ENCODE assay signal across 8 cellular contexts in the genomic region with DNA sequence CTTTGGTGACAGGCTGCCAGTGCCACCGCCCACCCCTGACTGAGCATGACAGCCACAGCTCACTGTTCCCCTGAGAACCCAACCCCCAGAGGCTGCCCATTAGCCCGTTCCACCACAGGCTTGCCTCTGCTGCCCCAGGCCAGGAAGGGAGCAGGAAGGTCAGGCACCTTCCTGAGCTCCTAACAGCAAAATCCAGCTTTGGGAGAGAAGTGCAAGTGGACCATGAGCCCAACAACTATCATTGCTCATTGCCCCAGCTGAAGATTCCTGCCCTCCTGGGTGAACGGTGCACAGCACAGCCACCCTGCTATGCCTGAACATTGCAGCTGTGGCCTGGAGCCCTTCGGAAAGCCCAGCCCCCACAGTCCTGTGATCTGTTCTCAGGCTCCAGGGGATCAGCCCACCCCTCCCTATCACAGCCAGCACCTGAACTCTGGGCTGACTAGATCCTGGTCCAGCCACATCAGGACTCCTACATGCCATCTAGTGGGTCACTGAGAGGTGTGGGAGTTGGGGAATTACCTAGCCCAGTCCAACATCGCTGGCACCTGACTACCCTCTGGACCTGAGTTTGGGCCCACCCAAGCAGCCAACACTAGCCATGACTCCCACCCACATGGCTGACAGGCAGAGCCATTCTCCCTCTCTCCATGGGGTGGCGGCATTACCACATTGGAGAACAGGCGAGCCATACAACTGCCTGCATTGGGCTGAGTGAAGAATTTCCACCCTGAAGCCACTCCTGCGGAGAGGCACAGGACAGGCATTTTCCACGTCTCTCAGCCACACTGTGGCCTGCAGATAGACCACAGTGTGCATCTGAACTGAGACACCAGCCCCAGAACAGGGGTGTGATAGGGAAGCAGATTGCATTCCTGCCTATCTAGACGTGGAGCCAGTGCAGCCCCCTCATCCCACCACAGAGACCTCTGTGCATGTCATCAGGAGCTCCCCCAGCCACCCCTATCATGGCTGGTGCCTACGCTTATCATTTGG. TPM values are rescaled to one million over a fixed set of nuclear protein-coding genes. Genes with fewer than 3 reads are reported as not detected.
DNase-seq lines count a peak whose midpoint lies in the region; ATAC-seq, FAIRE-seq and TF ChIP-seq lines count a peak whose summit lies in the region.

No MANE protein-coding gene starts in this region.

- H3K36me3 ChIP-seq in GM06990 (ENCODE audit: control insufficient read depth, insufficient read depth, low read length) (no peaks in the 10 kb centered on the region), endothelial cell of umbilical vein (ENCODE audit: control insufficient read depth in 2 of 2, extremely low read depth in 1 of 2, insufficient read depth in 2 of 2, low read length in 2 of 2) (no peaks in the 10 kb centered on the region)

- H3K36me3 Mint-ChIP-seq in activated CD8-positive, alpha-beta memory T cell treated with anti-CD3 and anti-CD28 coated beads, Interleukin-2, amount 10 ng/mL, durations not matched to agents 7 days and 5 days = peaks cover 9% of the 10 kb centered on the region

- dilution Hi-C loops in endothelial cell of umbilical vein (cut with MboI; ENCODE audit: extremely low pct_ligation_motif_present, low sequenced_read_pairs) = no loop called here

- intact Hi-C loops in endothelial cell of umbilical vein (cut with micrococcal nuclease) = loop anchor here (5.0 kb wide), 1 partner anchor 246 kb away; no protein-coding TSS in a partner anchor

- DNase-seq in GM06990 (ENCODE audit: extremely low read depth, insufficient read length) (no peak), NOMO-1 (lab: John Stamatoyannopoulos, UW; ENCODE audit: unreplicated experiment in 2 of 2) (peak; percentile 30 to 46), endothelial cell of umbilical vein (ENCODE audit: low read depth, low spot score) (peak; percentile 54), midbrain (lab: John Stamatoyannopoulos, UW) (peak; percentile 68)
- DNase-seq in activated CD8-positive, alpha-beta memory T cell treated with anti-CD3 and anti-CD28 coated beads, Interleukin-2, amount 10 ng/mL, durations not matched to agents 7 days and 5 days = peak; percentile 77
- DNase-seq in stimulated activated CD8-positive, alpha-beta memory T cell treated with anti-CD3 and anti-CD28 coated beads, Interleukin-4, amount 100 ng/mL, for 1 hour (ENCODE audit: low read depth in 2 of 2, low spot score in 1 of 2) = peak; percentile 18 to 21

- no peaks in the 10 kb centered on the region for H3K79me2 ChIP-seq in endothelial cell of umbilical vein (ENCODE audit: control insufficient read depth, insufficient read depth, low read length)

- H3K27me3 ChIP-seq in GM06990 (replicated peaks; ENCODE audit: control insufficient read depth, insufficient read depth, low read length) = no peaks in the 10 kb centered on the region
- no peaks in the 10 kb centered on the region for H3K27me3 ChIP-seq in endothelial cell of umbilical vein (ENCODE audit: control insufficient read depth in 2 of 2, insufficient read depth in 2 of 2, low read length in 2 of 2)

- ATAC-seq in HG02571 (IDR thresholded peaks at IDR 0.05; ENCODE audit: unreplicated experiment) (peak; percentile 76), GM19328 (IDR thresholded peaks at IDR 0.05; ENCODE audit: unreplicated experiment) (no peak)
- ATAC-seq in activated CD8-positive, alpha-beta memory T cell treated with anti-CD3 and anti-CD28 coated beads, Interleukin-2, amount 10 ng/mL, durations not matched to agents 7 days and 5 days = peak; percentile 86

- POLR2A ChIA-PET in endothelial cell of umbilical vein (lab: Charles Lee) = no interaction called here

- no peaks in the 10 kb centered on the region for H3K9me3 Mint-ChIP-seq in activated CD8-positive, alpha-beta memory T cell treated with anti-CD3 and anti-CD28 coated beads, Interleukin-2, amount 10 ng/mL, durations not matched to agents 7 days and 5 days (ENCODE audit: low read depth)

- H3K4me3 ChIP-seq in GM06990 (replicated peaks; ENCODE audit: low read depth, low read length) (no peak overlapping the region), endothelial cell of umbilical vein (replicated peaks in 1 of 3; ENCODE audit: insufficient read depth in 1 of 3, low read depth in 1 of 3, low read length in 3 of 3) (no peak overlapping the region)

- H2AFZ ChIP-seq in endothelial cell of umbilical vein (ENCODE audit: low read depth, low read length) = no peak overlapping the region

- no peak overlapping the region for H3K9ac ChIP-seq in endothelial cell of umbilical vein (replicated peaks; ENCODE audit: extremely low read depth, insufficient read depth, low read length)

- H3K27ac ChIP-seq in endothelial cell of umbilical vein (ENCODE audit: insufficient read depth, low read depth, low read length) = no peak overlapping the region

- no peak for TF ChIP-seq POLR2A in endothelial cell of umbilical vein (IDR thresholded peaks at IDR 0.05; ENCODE audit: low read depth, low read length)

- H3K9me1 ChIP-seq in endothelial cell of umbilical vein (replicated peaks; ENCODE audit: control insufficient read depth, extremely low read depth, insufficient read depth, low read length) = no peaks in the 10 kb centered on the region

- no peaks in the 10 kb centered on the region for H4K20me1 ChIP-seq in endothelial cell of umbilical vein (replicated peaks; ENCODE audit: control insufficient read depth, extremely low read depth, insufficient read depth, low read length)

- no peak overlapping the region for H3K4me3 Mint-ChIP-seq in activated CD8-positive, alpha-beta memory T cell treated with anti-CD3 and anti-CD28 coated beads, Interleukin-2, amount 10 ng/mL, durations not matched to agents 7 days and 5 days

- CTCF ChIA-PET in activated CD8-positive, alpha-beta memory T cell treated with anti-CD3 and anti-CD28 coated beads, Interleukin-2, amount 10 ng/mL, durations not matched to agents 7 days and 5 days (lab: Charles Lee) = interaction anchor here (0.7 to 1.8 kb wide), 10 partner anchors 10 to 316 kb away, joined by 3 to 5 read pairs (median 4); no protein-coding TSS in a partner anchor
- CTCF ChIA-PET in endothelial cell of umbilical vein (lab: Charles Lee) = interaction anchor here (0.7 to 4.0 kb wide), 22 partner anchors 8 to 1012 kb away, joined by 3 to 40 read pairs (median 4); no protein-coding TSS in a partner anchor

- H3K4me1 Mint-ChIP-seq in activated CD8-positive, alpha-beta memory T cell treated with anti-CD3 and anti-CD28 coated beads, Interleukin-2, amount 10 ng/mL, durations not matched to agents 7 days and 5 days = peaks cover 4% of the 10 kb centered on the region

- no peak for FAIRE-seq in endothelial cell of umbilical vein (lab: Jason Lieb, UNC)

- no peak overlapping the region for H3K27ac Mint-ChIP-seq in activated CD8-positive, alpha-beta memory T cell treated with anti-CD3 and anti-CD28 coated beads, Interleukin-2, amount 10 ng/mL, durations not matched to agents 7 days and 5 days

- no peaks in the 10 kb centered on the region for H3K9me3 ChIP-seq in endothelial cell of umbilical vein (replicated peaks; ENCODE audit: control insufficient read depth, insufficient read depth, low read length)

- BruUV-seq in endothelial cell of umbilical vein (replicated peaks; lab: Mats Ljungman, UMichigan) = no TSS peak

- TF ChIP-seq CTCF in GM06990 (IDR thresholded peaks at IDR 0.05; ENCODE audit: insufficient read depth, low read length, poor library complexity, severe bottlenecking) (peak; percentile 86), endothelial cell of umbilical vein (IDR thresholded peaks at IDR 0.05; ENCODE audit: extremely low read depth in 1 of 2, insufficient read depth in 1 of 2, low read depth in 1 of 2, low read length in 2 of 2) (peak; percentile 56 to 81)

- H3K4me2 ChIP-seq in endothelial cell of umbilical vein (ENCODE audit: insufficient read depth, low read length) = no peak overlapping the region

- H3K4me1 ChIP-seq in endothelial cell of umbilical vein (ENCODE audit: control insufficient read depth, extremely low read depth, insufficient read depth, low read length) = no peaks in the 10 kb centered on the region

- H3K27me3 Mint-ChIP-seq in activated CD8-positive, alpha-beta memory T cell treated with anti-CD3 and anti-CD28 coated beads, Interleukin-2, amount 10 ng/mL, durations not matched to agents 7 days and 5 days = no peaks in the 10 kb centered on the region

TF ChIP-seq in endothelial cell of umbilical vein, 7 proteins besides CTCF, POLR2A, EP300 and RAD21:
- no peak for TF ChIP-seq POLR2AphosphoS5 (IDR thresholded peaks at IDR 0.05; ENCODE audit: insufficient read depth, low read depth, low read length)
- no peak for TF ChIP-seq FOS (IDR thresholded peaks at IDR 0.05; ENCODE audit: borderline replicate concordance, insufficient read depth, low read length)

RNA-seq across cellular contexts. Expression of a gene that starts 58.4 kb away (rescaled TPM):
- not detected for total RNA-seq in activated CD8-positive, alpha-beta memory T cell treated with anti-CD3 and anti-CD28 coated beads, Interleukin-2, amount 10 ng/mL, durations not matched to agents 7 days and 5 days
- not detected in 2 replicates for total RNA-seq in endothelial cell of umbilical vein
- polyA plus RNA-seq in endothelial cell of umbilical vein = not detected in 2 replicates
- polyA plus RNA-seq in endothelial cell of umbilical vein (2011; cell fraction: cytosol; rRNA removed) = not detected in 2 replicates
- not detected in 2 replicates for polyA plus RNA-seq in endothelial cell of umbilical vein (2011; cell fraction: nucleus; rRNA removed)
- not detected in 2 replicates for polyA plus RNA-seq in endothelial cell of umbilical vein (2012)
- polyA minus RNA-seq in endothelial cell of umbilical vein = not detected in 2 replicates
- polyA minus RNA-seq in endothelial cell of umbilical vein (2011; cell fraction: cytosol; rRNA and poly(A)+ RNA removed) = not detected
- not detected in 2 replicates for polyA minus RNA-seq in endothelial cell of umbilical vein (2011; cell fraction: nucleus; rRNA and poly(A)+ RNA removed)
